Comparison of ENCODE assay signal across 11 cellular contexts in genomic region chr5:61599370-61600140, GRCh38.
DNase-seq lines count a peak whose midpoint lies in the region; ATAC-seq and TF ChIP-seq lines count a peak whose summit lies in the region.
"Had no signal": no experiment of that assay in that cellular context is flagged by ENCODE, and none has a peak within 500 bp of the region (broad histone marks: within the 10 kb centered on the region; RNA-seq: fewer than 3 reads in every experiment).

No MANE protein-coding gene starts in this region.

- H3K9me3 ChIP-seq in A673 (ENCODE audit: low read depth, low read length, poor library complexity, severe bottlenecking) (no peaks in the 10 kb centered on the region), body of pancreas (no peaks in the 10 kb centered on the region)

- H3K27ac ChIP-seq in A673 (ENCODE audit: low read depth, low read length, poor library complexity, severe bottlenecking) (no peak overlapping the region), body of pancreas (peak overlapping the region in 3 of 4 donors; percentile 8 to 31 (median 27))

- no peak overlapping the region for H3K4me3 ChIP-seq in A673 (ENCODE audit: low read depth, low read length, poor library complexity, severe bottlenecking)
- H3K4me3 ChIP-seq in body of pancreas: no peak overlapping the region

- POLR2A ChIA-PET in A673 (lab: Charles Lee; ENCODE audit: low non-redundant PET): no interaction called here

- no TSS peak for BruUV-seq in A673 (replicated peaks; lab: Mats Ljungman, UMichigan)

- peaks cover 8% of the 10 kb centered on the region; the same call in 1 of the 2 replicates for H3K27me3 Mint-ChIP-seq in HFFc6 (ENCODE audit: insufficient read depth)
- H3K27me3 Mint-ChIP-seq in stimulated activated naive B cell treated with anti-CD40 and anti-IgM and Interleukin-4, amounts not matched to agents 10 μg/mL and 1 μg/mL and 100 μg/mL, for 72 hours: peaks cover 0 to 7% of the 10 kb centered on the region in 2 donors
- H3K27me3 Mint-ChIP-seq: CD4-positive, alpha-beta T cell had no signal

- ATAC-seq in body of pancreas: peak; percentile 41
- ATAC-seq in left lobe of liver: peak; percentile 50
- no peak for ATAC-seq in GM18873 (IDR thresholded peaks at IDR 0.05; ENCODE audit: low FRiP score, unreplicated experiment)
- ATAC-seq in stimulated activated naive B cell treated with anti-CD40 and anti-IgM and Interleukin-4, amounts not matched to agents 10 μg/mL and 1 μg/mL and 100 μg/mL, for 72 hours (replicated peaks): no peak
- no peak for ATAC-seq in HG02642 (IDR thresholded peaks at IDR 0.05; ENCODE audit: poor library complexity, unreplicated experiment)

- TF ChIP-seq CTCF in A673 (conservative IDR thresholded peaks at IDR 0.05; ENCODE audit: low read depth, low read length): no peak
- no peak for TF ChIP-seq CTCF in HFFc6 (IDR thresholded peaks at IDR 0.05)
- TF ChIP-seq CTCF in body of pancreas (IDR thresholded peaks at IDR 0.05): no peak

- CTCF ChIA-PET in A673 (lab: Charles Lee): no interaction called here

- no peaks in the 10 kb centered on the region for H3K9me3 Mint-ChIP-seq in HFFc6
- no peaks in the 10 kb centered on the region for H3K9me3 Mint-ChIP-seq in stimulated activated naive B cell treated with anti-CD40 and anti-IgM and Interleukin-4, amounts not matched to agents 10 μg/mL and 1 μg/mL and 100 μg/mL, for 72 hours
- H3K9me3 Mint-ChIP-seq: CD4-positive, alpha-beta T cell had no signal

- 33 to 36% methylated on average over 5 of the region's 5 CpGs for WGBS in body of pancreas, 2 donors

- TF ChIP-seq POLR2A in body of pancreas (IDR thresholded peaks at IDR 0.05): no peak

- intact Hi-C loops in A673 (cut with micrococcal nuclease; ENCODE audit: unreplicated experiment) (no loop called here), body of pancreas (cut with DNase I) (no loop called here)

- H3K27ac Mint-ChIP-seq in HFFc6: no peak overlapping the region
- H3K27ac Mint-ChIP-seq in stimulated activated naive B cell treated with anti-CD40 and anti-IgM and Interleukin-4, amounts not matched to agents 10 μg/mL and 1 μg/mL and 100 μg/mL, for 72 hours: no peak overlapping the region
- H3K27ac Mint-ChIP-seq: CD4-positive, alpha-beta T cell had no signal

- H3K36me3 ChIP-seq in A673 (ENCODE audit: insufficient read depth, low read length, poor library complexity, severe bottlenecking): no peaks in the 10 kb centered on the region
- H3K36me3 ChIP-seq in body of pancreas (replicated peaks in 1 of 2; ENCODE audit: insufficient read depth in 1 of 2, low read depth in 2 of 2): no peaks in the 10 kb centered on the region

- H3K4me3 Mint-ChIP-seq in HFFc6: no peak overlapping the region
- H3K4me3 Mint-ChIP-seq in stimulated activated naive B cell treated with anti-CD40 and anti-IgM and Interleukin-4, amounts not matched to agents 10 μg/mL and 1 μg/mL and 100 μg/mL, for 72 hours: no peak overlapping the region
- H3K4me3 Mint-ChIP-seq: CD4-positive, alpha-beta T cell; neural crest cell had no signal

- DNase-seq in A673 (ENCODE audit: low spot score) (peak; percentile 24), HFFc6 (peak; percentile 26), body of pancreas (peak in 2 of 4 donors; percentile 25 to 27), left lobe of liver (ENCODE audit: low spot score) (no peak)
- no peak for DNase-seq in stimulated activated naive B cell treated with anti-CD40 and anti-IgM and Interleukin-4, amounts not matched to agents 10 μg/mL and 1 μg/mL and 100 μg/mL, for 72 hours
- no peak for DNase-seq in stimulated activated CD4-positive, alpha-beta T cell treated with anti-CD3 and anti-CD28 coated beads, Interleukin-15, amount 100 ng/mL, for 24 hours
- DNase-seq: CD4-positive, alpha-beta T cell; cortex of kidney had no signal

- H3K36me3 Mint-ChIP-seq in HFFc6 (ENCODE audit: low read depth): no peaks in the 10 kb centered on the region
- H3K36me3 Mint-ChIP-seq in stimulated activated naive B cell treated with anti-CD40 and anti-IgM and Interleukin-4, amounts not matched to agents 10 μg/mL and 1 μg/mL and 100 μg/mL, for 72 hours: no peaks in the 10 kb centered on the region

- H3K4me1 ChIP-seq in A673 (ENCODE audit: insufficient read depth, low read length, poor library complexity, severe bottlenecking) (no peaks in the 10 kb centered on the region), body of pancreas (peaks cover 57% of the 10 kb centered on the region)

- H3K27me3 ChIP-seq in A673 (replicated peaks; ENCODE audit: insufficient read depth, low read depth, low read length, poor library complexity): no peaks in the 10 kb centered on the region
- no peaks in the 10 kb centered on the region for H3K27me3 ChIP-seq in body of pancreas

- peaks cover 27% of the 10 kb centered on the region for H3K4me1 Mint-ChIP-seq in HFFc6 (ENCODE audit: low read depth)
- H3K4me1 Mint-ChIP-seq in stimulated activated naive B cell treated with anti-CD40 and anti-IgM and Interleukin-4, amounts not matched to agents 10 μg/mL and 1 μg/mL and 100 μg/mL, for 72 hours: peaks cover 0 to 3% of the 10 kb centered on the region in 2 donors

Comparison
In these comparisons a context has a peak if more than half of its experiments do, and no peak if none do; other contexts are left out.
1. DNase-seq: peak in A673 (single experiment) and HFFc6 (single experiment); none in left lobe of liver (single experiment), stimulated activated naive B cell treated with anti-CD40 and anti-IgM and Interleukin-4, amounts not matched to agents 10 μg/mL and 1 μg/mL and 100 μg/mL, for 72 hours (single experiment) and stimulated activated CD4-positive, alpha-beta T cell treated with anti-CD3 and anti-CD28 coated beads, Interleukin-15, amount 100 ng/mL, for 24 hours (single experiment).
2. ATAC-seq: peak in body of pancreas (single experiment) and left lobe of liver (single experiment); none in GM18873 (single experiment), stimulated activated naive B cell treated with anti-CD40 and anti-IgM and Interleukin-4, amounts not matched to agents 10 μg/mL and 1 μg/mL and 100 μg/mL, for 72 hours (0 of 2) and HG02642 (single experiment).